Comparison of ENCODE assay signal across 8 cellular contexts in genomic region chr17:77312786-77313599, GRCh38.
DNase-seq lines count a peak whose midpoint lies in the region; ATAC-seq and TF ChIP-seq lines count a peak whose summit lies in the region.
"Had no signal": no experiment of that assay in that cellular context is flagged by ENCODE, and none has a peak within 500 bp of the region (broad histone marks: within the 10 kb centered on the region; RNA-seq: fewer than 3 reads in every experiment).

No MANE protein-coding gene starts in this region.

- ATAC-seq in GM18517 (IDR thresholded peaks at IDR 0.05; ENCODE audit: unreplicated experiment) = no peak

- TF ChIP-seq CTCF in type B pancreatic cell (conservative IDR thresholded peaks at IDR 0.05) = no peak

- H3K36me3 Mint-ChIP-seq in type B pancreatic cell = no peaks in the 10 kb centered on the region

- peaks cover 32% of the 10 kb centered on the region for H3K4me1 Mint-ChIP-seq in type B pancreatic cell (ENCODE audit: unreplicated experiment)

- DNase-seq in M059J (ENCODE audit: low read depth) (peak; percentile 67), fibroblast of gingiva (ENCODE audit: low read depth) (peak; percentile 91), midbrain (lab: John Stamatoyannopoulos, UW) (peak; percentile 54), type B pancreatic cell (ENCODE audit: extremely low spot score, unreplicated experiment) (no peak), MV-4-11 (lab: John Stamatoyannopoulos, UW) (no peak)
- no peak for DNase-seq in activated naive CD4-positive, alpha-beta T cell treated with anti-CD3 and anti-CD28 coated beads, Interleukin-2, amount 50 U/mL, for 16 hours
- DNase-seq: NCI-H2171 had no signal

- H3K27ac Mint-ChIP-seq in type B pancreatic cell = peak overlapping the region; percentile 83

- H3K27me3 Mint-ChIP-seq in type B pancreatic cell = no peaks in the 10 kb centered on the region

- no peak overlapping the region for H3K4me3 Mint-ChIP-seq in type B pancreatic cell

- H3K9me3 Mint-ChIP-seq in type B pancreatic cell = no peaks in the 10 kb centered on the region

Comparison
In these comparisons a context has a peak if more than half of its experiments do, and no peak if none do; other contexts are left out.
1. DNase-seq: peak in M059J (single experiment), fibroblast of gingiva (single experiment) and midbrain (single experiment); none in type B pancreatic cell (single experiment), MV-4-11 (single experiment) and activated naive CD4-positive, alpha-beta T cell treated with anti-CD3 and anti-CD28 coated beads, Interleukin-2, amount 50 U/mL, for 16 hours (single experiment).